Comparison of ENCODE assay signal across 12 cellular contexts in the genomic region with DNA sequence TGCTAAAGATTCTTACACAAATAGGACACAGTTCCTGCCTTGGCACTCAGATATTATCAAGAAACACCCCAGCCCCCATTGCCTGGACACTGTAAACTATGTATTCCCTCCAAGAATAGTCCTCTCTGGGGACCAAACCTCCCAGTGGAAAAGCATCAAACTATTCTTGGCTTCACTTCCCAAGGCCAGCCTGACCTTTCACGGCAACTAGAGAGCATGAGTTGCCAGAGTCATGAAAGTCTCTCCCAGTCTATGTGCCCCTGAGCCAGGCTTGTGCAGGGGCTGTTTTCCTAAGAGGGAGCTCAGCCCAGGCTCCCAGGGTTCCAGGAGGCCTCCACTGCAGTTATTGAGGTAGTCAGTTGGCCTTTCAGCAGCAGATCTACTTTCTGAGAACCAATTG.
DNase-seq lines count a peak whose midpoint lies in the region; ATAC-seq and TF ChIP-seq lines count a peak whose summit lies in the region.
"Had no signal": no experiment of that assay in that cellular context is flagged by ENCODE, and none has a peak within 500 bp of the region (broad histone marks: within the 10 kb centered on the region; RNA-seq: fewer than 3 reads in every experiment).

No MANE protein-coding gene starts in this region.

- CTCF ChIA-PET in HEK293 (lab: Yijun Ruan, JAX) = no interaction called here

- no peaks in the 10 kb centered on the region for H3K4me1 ChIP-seq in HEK293 (ENCODE audit: control insufficient read depth, insufficient read depth, low read length)
- H3K4me1 ChIP-seq: pancreas had no signal

- peaks cover 4% of the 10 kb centered on the region for H3K36me3 Mint-ChIP-seq in central memory CD8-positive, alpha-beta T cell (ENCODE audit: insufficient read depth)
- no peaks in the 10 kb centered on the region for H3K36me3 Mint-ChIP-seq in naive thymus-derived CD8-positive, alpha-beta T cell

- H3K9me3 Mint-ChIP-seq in central memory CD8-positive, alpha-beta T cell = no peaks in the 10 kb centered on the region
- H3K9me3 Mint-ChIP-seq in naive thymus-derived CD8-positive, alpha-beta T cell = no peaks in the 10 kb centered on the region
- H3K9me3 Mint-ChIP-seq: activated B cell treated with CpG ODN at 0.5 μM for 24 hours had no signal

- H3K9me3 ChIP-seq in HEK293 (ENCODE audit: control insufficient read depth, insufficient read depth, low read depth, low read length) = no peaks in the 10 kb centered on the region
- H3K9me3 ChIP-seq: pancreas had no signal

- H3K27me3 Mint-ChIP-seq in central memory CD8-positive, alpha-beta T cell = no peaks in the 10 kb centered on the region
- no peaks in the 10 kb centered on the region for H3K27me3 Mint-ChIP-seq in naive thymus-derived CD8-positive, alpha-beta T cell

- peak overlapping the region; percentile 37; the same call in 1 of the 2 replicates for H3K27ac ChIP-seq in 22Rv1
- peak overlapping the region; percentile 26; the same call in 1 of the 2 replicates for H3K27ac ChIP-seq in HEK293 (ENCODE audit: extremely low read depth, low read depth, low read length)
- H3K27ac ChIP-seq: pancreas had no signal

- H3K4me3 ChIP-seq in HEK293 (ENCODE audit: low read depth, low read length) = no peak overlapping the region
- H3K4me3 ChIP-seq: pancreas had no signal

- H3K27ac Mint-ChIP-seq in central memory CD8-positive, alpha-beta T cell (ENCODE audit: low read depth) = peak overlapping the region; percentile 49
- peak overlapping the region; percentile 59 to 96 (median 92) for H3K27ac Mint-ChIP-seq in naive thymus-derived CD8-positive, alpha-beta T cell

- H3K4me3 Mint-ChIP-seq in central memory CD8-positive, alpha-beta T cell = peak overlapping the region; percentile 50
- peak overlapping the region; percentile 39 to 81 (median 72) for H3K4me3 Mint-ChIP-seq in naive thymus-derived CD8-positive, alpha-beta T cell
- H3K4me3 Mint-ChIP-seq: activated B cell treated with CpG ODN at 0.5 μM for 24 hours had no signal

- ATAC-seq in central memory CD8-positive, alpha-beta T cell (replicated peaks; ENCODE audit: extremely low read depth, poor library complexity, severe bottlenecking) = no peak
- ATAC-seq in naive thymus-derived CD8-positive, alpha-beta T cell = peak; percentile 6 to 11
- no peak for ATAC-seq in GM19395 (IDR thresholded peaks at IDR 0.05; ENCODE audit: unreplicated experiment)

- H3K4me1 Mint-ChIP-seq in central memory CD8-positive, alpha-beta T cell = peaks cover 47% of the 10 kb centered on the region
- peaks cover 43 to 81% (median 77%) of the 10 kb centered on the region in 4 donors for H3K4me1 Mint-ChIP-seq in naive thymus-derived CD8-positive, alpha-beta T cell

- DNase-seq in central memory CD8-positive, alpha-beta T cell (ENCODE audit: low spot score in 2 of 2) = no peak
- DNase-seq in naive thymus-derived CD8-positive, alpha-beta T cell = no peak
- DNase-seq in pons (ENCODE audit: low spot score) = no peak
- no peak for DNase-seq in NCI-H226
- DNase-seq in COLO668 (lab: John Stamatoyannopoulos, UW; ENCODE audit: unreplicated experiment) = no peak
- DNase-seq: activated B cell treated with CpG ODN at 0.5 μM for 24 hours, C1 segment of cervical spinal cord, OCI-M1 had no signal

- POLR2A ChIA-PET in HEK293 (lab: Yijun Ruan, JAX) = no interaction called here
- POLR2A ChIA-PET in naive thymus-derived CD8-positive, alpha-beta T cell (lab: Charles Lee) = interaction anchor here (0.6 to 5.6 kb wide), 10 partner anchors 13 to 312 kb away, joined by 3 to 35 read pairs (median 4); partner anchors contain the start of gene TGFBR2

- H3K36me3 ChIP-seq in HEK293 (ENCODE audit: control insufficient read depth in 2 of 2, insufficient read depth in 1 of 2, low read length in 2 of 2) = no peaks in the 10 kb centered on the region
- H3K36me3 ChIP-seq: pancreas had no signal

- TF ChIP-seq CTCF in 22Rv1 (IDR thresholded peaks at IDR 0.05) (no peak), HEK293 (tag by site-specific recombination; IDR thresholded peaks at IDR 0.05) (no peak)

TF ChIP-seq in HEK293, 187 proteins besides CTCF, POLR2A, EP300 and RAD21 (continues in another document):
- TF ChIP-seq PATZ1 (tag by site-specific recombination; IDR thresholded peaks at IDR 0.05) (no peak), ZNF704 (tag by site-specific recombination; IDR thresholded peaks at IDR 0.05) (no peak), ZNF362 (tag by site-specific recombination; IDR thresholded peaks at IDR 0.05) (no peak), GLI2 (tag by site-specific recombination; IDR thresholded peaks at IDR 0.05; ENCODE audit: borderline replicate concordance, low read depth) (no peak), ZNF169 (tag by site-specific recombination; IDR thresholded peaks at IDR 0.05) (no peak), ZNF184 (tag by site-specific recombination; IDR thresholded peaks at IDR 0.05) (no peak), ZNF629 (tag by site-specific recombination; IDR thresholded peaks at IDR 0.05) (no peak), ZNF16 (tag by site-specific recombination; IDR thresholded peaks at IDR 0.05; ENCODE audit: low read depth) (no peak)
- TF ChIP-seq, protein P1, sequence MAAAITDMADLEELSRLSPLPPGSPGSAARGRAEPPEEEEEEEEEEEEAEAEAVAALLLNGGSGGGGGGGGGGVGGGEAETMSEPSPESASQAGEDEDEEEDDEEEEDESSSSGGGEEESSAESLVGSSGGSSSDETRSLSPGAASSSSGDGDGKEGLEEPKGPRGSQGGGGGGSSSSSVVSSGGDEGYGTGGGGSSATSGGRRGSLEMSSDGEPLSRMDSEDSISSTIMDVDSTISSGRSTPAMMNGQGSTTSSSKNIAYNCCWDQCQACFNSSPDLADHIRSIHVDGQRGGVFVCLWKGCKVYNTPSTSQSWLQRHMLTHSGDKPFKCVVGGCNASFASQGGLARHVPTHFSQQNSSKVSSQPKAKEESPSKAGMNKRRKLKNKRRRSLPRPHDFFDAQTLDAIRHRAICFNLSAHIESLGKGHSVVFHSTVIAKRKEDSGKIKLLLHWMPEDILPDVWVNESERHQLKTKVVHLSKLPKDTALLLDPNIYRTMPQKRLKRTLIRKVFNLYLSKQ (tag by site-specific recombination; IDR thresholded peaks at IDR 0.05; ENCODE audit: borderline replicate concordance) = no peak
- TF ChIP-seq, protein P2, sequence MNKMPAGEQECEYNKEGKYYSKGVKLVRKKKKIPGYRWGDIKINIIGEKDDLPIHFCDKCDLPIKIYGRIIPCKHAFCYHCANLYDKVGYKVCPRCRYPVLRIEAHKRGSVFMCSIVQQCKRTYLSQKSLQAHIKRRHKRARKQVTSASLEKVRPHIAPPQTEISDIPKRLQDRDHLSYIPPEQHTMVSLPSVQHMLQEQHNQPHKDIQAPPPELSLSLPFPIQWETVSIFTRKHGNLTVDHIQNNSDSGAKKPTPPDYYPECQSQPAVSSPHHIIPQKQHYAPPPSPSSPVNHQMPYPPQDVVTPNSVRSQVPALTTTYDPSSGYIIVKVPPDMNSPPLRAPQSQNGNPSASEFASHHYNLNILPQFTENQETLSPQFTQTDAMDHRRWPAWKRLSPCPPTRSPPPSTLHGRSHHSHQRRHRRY (tag by site-specific recombination; IDR thresholded peaks at IDR 0.05) = no peak

Comparison
In these comparisons a context has a peak if more than half of its experiments do, and no peak if none do; other contexts are left out.
1. ATAC-seq: peak in naive thymus-derived CD8-positive, alpha-beta T cell (2 of 2); none in central memory CD8-positive, alpha-beta T cell (single experiment) and GM19395 (single experiment).